1 cellular context compared by ENCODE assay signal in genomic region chr5:140165101-140165920, GRCh38.
TF ChIP-seq lines count a peak whose summit lies in the region.

No MANE protein-coding gene starts in this region.

TF ChIP-seq in liver, 16 proteins besides CTCF, POLR2A, EP300 and RAD21 (continued from another document):
- no peak for TF ChIP-seq FOXA1 (IDR thresholded peaks at IDR 0.05)
- TF ChIP-seq TAF1 (conservative IDR thresholded peaks at IDR 0.05), result no peak
- peak; percentile 40 to 45 for TF ChIP-seq HNF4A (conservative IDR thresholded peaks at IDR 0.05)
- TF ChIP-seq ZBTB33 (IDR thresholded peaks at IDR 0.05), result peak; percentile 17
- TF ChIP-seq NR2F2 (IDR thresholded peaks at IDR 0.05), result peak; percentile 48
- TF ChIP-seq FOXA2 (IDR thresholded peaks at IDR 0.05), result peak; percentile 31
- peak; percentile 67 for TF ChIP-seq SP1 (IDR thresholded peaks at IDR 0.05)
